In the genomic region with DNA sequence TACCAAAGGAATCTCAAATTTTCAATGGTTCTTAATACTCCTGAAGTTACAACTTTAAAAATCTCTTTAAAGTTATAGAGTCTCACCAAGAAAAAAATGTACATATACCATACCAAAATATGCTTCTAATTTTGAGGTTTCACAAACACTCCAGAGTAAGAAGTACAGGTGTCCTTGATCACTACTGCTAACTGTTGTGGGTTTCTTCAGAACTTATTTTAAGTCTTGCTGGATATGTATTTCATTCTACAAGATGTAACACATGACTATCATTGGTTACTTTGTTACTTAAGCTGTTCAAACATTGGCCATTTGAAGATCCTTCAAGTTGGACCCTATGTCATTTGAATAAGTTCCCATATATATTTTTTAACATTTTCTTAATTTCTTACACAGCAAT, we compare ENCODE assay signal across 1 cellular context.
TF ChIP-seq lines count a peak whose summit lies in the region.

No MANE protein-coding gene starts in this region.

TF ChIP-seq in GM23338, 12 proteins besides CTCF, POLR2A, EP300 and RAD21:
- no peak for TF ChIP-seq ZNF462 (CRISPR knock-in tag; IDR thresholded peaks at IDR 0.05)
- no peak for TF ChIP-seq ZNF114 (CRISPR knock-in tag; IDR thresholded peaks at IDR 0.05)
- no peak for TF ChIP-seq JUNB (IDR thresholded peaks at IDR 0.05; ENCODE audit: unreplicated experiment)
- no peak for TF ChIP-seq STAT1 (IDR thresholded peaks at IDR 0.05; ENCODE audit: unreplicated experiment)
- no peak for TF ChIP-seq NANOG (IDR thresholded peaks at IDR 0.05; ENCODE audit: borderline replicate concordance)
- no peak for TF ChIP-seq POLR2AphosphoS5 (IDR thresholded peaks at IDR 0.05; ENCODE audit: low read depth)
- no peak for TF ChIP-seq CREB1 (CRISPR knock-in tag; IDR thresholded peaks at IDR 0.05; ENCODE audit: low read depth)
- no peak for TF ChIP-seq ETS1 (IDR thresholded peaks at IDR 0.05)
- no peak for TF ChIP-seq REST (IDR thresholded peaks at IDR 0.05; ENCODE audit: unreplicated experiment)
- TF ChIP-seq EZH2 (IDR thresholded peaks at IDR 0.05; ENCODE audit: low read depth, unreplicated experiment), result no peak
- no peak for TF ChIP-seq ZNF331 (CRISPR knock-in tag; IDR thresholded peaks at IDR 0.05; ENCODE audit: low read depth)
- TF ChIP-seq EZH2phosphoT487 (IDR thresholded peaks at IDR 0.05; ENCODE audit: unreplicated experiment), result no peak
